1 cellular context compared by ENCODE assay signal in genomic region chr9:4228142-4228541, GRCh38.
TF ChIP-seq lines count a peak whose summit lies in the region.

No MANE protein-coding gene starts in this region.

TF ChIP-seq in WTC11, 78 proteins besides CTCF, POLR2A, EP300 and RAD21:
- no peak for TF ChIP-seq ATF3 (CRISPR knock-in tag; conservative IDR thresholded peaks at IDR 0.05)
- TF ChIP-seq GRHL2 (CRISPR knock-in tag; IDR thresholded peaks at IDR 0.05; ENCODE audit: insufficient replicate concordance, severe bottlenecking): no peak
- no peak for TF ChIP-seq PRRX2 (CRISPR knock-in tag; IDR thresholded peaks at IDR 0.05)
- no peak for TF ChIP-seq JUN (CRISPR knock-in tag; IDR thresholded peaks at IDR 0.05)
- TF ChIP-seq MLX (CRISPR knock-in tag; IDR thresholded peaks at IDR 0.05): no peak
